8 cellular contexts compared by ENCODE assay signal in the genomic region with DNA sequence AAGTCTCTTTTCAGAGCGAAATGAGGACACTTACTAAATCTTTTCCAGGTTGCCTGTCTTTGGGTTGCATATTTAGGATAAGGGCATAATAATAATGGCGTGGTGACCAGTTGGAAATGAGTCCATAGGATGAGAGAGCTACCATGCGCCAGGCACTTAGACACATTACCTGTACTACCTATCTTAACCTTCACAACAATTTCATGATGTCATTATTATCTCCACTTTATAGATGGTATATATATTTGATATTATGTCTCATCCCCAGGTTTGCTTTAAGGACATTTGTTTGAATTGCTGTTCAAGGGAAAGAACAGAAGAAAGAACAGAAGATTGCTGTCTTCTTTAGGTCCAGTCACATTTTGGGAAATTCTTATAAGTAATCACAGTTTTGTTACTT.
"Had no signal": no experiment of that assay in that cellular context is flagged by ENCODE, and none has a peak within 500 bp of the region (broad histone marks: within the 10 kb centered on the region; RNA-seq: fewer than 3 reads in every experiment).

No MANE protein-coding gene starts in this region.

- ATAC-seq: GM12878 had no signal

- H3K4me3 ChIP-seq: GM12878 had no signal

- DNase-seq: GDM1, GF-D8 had no signal

- FAIRE-seq: G401.6, GM12878, GM12891, GM12892, GM18507, GM19239 had no signal
